8 cellular contexts compared by ENCODE assay signal in genomic region chr7:105531797-105532671, GRCh38. TPM values are rescaled to one million over a fixed set of nuclear protein-coding genes. Genes with fewer than 3 reads are reported as not detected.
A peak's percentile ranks its signal among the peaks of the same experiment; 100 is the strongest.
DNase-seq lines count a peak whose midpoint lies in the region; ATAC-seq and TF ChIP-seq lines count a peak whose summit lies in the region.

TSS of gene RINT1 (plus strand) at chr7:105532201. CDS start at chr7:105532316, 115 bp downstream.

- intact Hi-C loops in sciatic nerve (cut with DNase I): no loop called here

- TF ChIP-seq CTCF in astrocyte of the spinal cord (IDR thresholded peaks at IDR 0.05; ENCODE audit: low read depth, low read length): peak; percentile 93

- peak; percentile 87 for DNase-seq in NK-92 treated with Interleukin-12 subunit alpha and Interleukin-12 subunit beta, amount 100 ng/mL, for 24 hours (lab: John Stamatoyannopoulos, UW)
- no peak for DNase-seq in NK-92 (lab: John Stamatoyannopoulos, UW; ENCODE audit: unreplicated experiment)
- DNase-seq in NCI-H2029 (lab: John Stamatoyannopoulos, UW): peak; percentile 89
- peak; percentile 75 for DNase-seq in T1000 (lab: John Stamatoyannopoulos, UW)
- peak; percentile 91 for DNase-seq in astrocyte of the spinal cord (ENCODE audit: low read depth, low spot score)
- peak; percentile 86 to 94 for DNase-seq in hippocampal formation (lab: John Stamatoyannopoulos, UW)
- DNase-seq in sciatic nerve (ENCODE audit: low spot score): peak; percentile 92

- in situ Hi-C loops in astrocyte of the spinal cord (cut with HindIII; ENCODE audit: low sequenced_read_pairs): no loop called here

- ATAC-seq in HG02981 (IDR thresholded peaks at IDR 0.05; ENCODE audit: unreplicated experiment) (peak; percentile 87), sciatic nerve (peak; percentile 100)

- H3K4me3 ChIP-seq in astrocyte of the spinal cord (ENCODE audit: low read depth, low read length): peak within 1 kb of the TSS; percentile 100

RNA-seq across cellular contexts. Expression of gene RINT1, which starts in this region (rescaled TPM):
- 16.1 TPM for total RNA-seq in sciatic nerve
